Comparison of ENCODE assay signal across 8 cellular contexts in genomic region chr1:66924756-66925557, GRCh38. TPM values are rescaled to one million over a fixed set of nuclear protein-coding genes. Genes with fewer than 3 reads are reported as not detected.
DNase-seq lines count a peak whose midpoint lies in the region; ATAC-seq and TF ChIP-seq lines count a peak whose summit lies in the region.

Gene DNAI4, minus strand, starts transcription at chr1:66924856. Its CDS starts 25 bp downstream, at chr1:66924831.
Gene MIER1, plus strand, starts transcription at chr1:66924990. Its CDS starts 39 bp downstream, at chr1:66925029.

- peak within 1 kb of the TSS; percentile 73 to 98 (median 90) for H3K4me3 ChIP-seq in spleen

- DNase-seq in AG20443 (ENCODE audit: low spot score) (peak; percentile 99), NCI-H345 treated with DMSO at 0.1 percent for 48 hours (lab: John Stamatoyannopoulos, UW; ENCODE audit: unreplicated experiment) (peak; percentile 96), iris pigment epithelial cell (ENCODE audit: low read depth) (peak; percentile 98), spleen (peak; percentile 100)
- DNase-seq in activated CD4-positive, CD25-positive, alpha-beta regulatory T cell treated with anti-CD3 and anti-CD28 coated beads, Interleukin-2, amount 50 U/mL, for 16 hours (ENCODE audit: low read depth, low spot score) = peak; percentile 92
- DNase-seq in central memory CD8-positive, alpha-beta T cell (ENCODE audit: low spot score in 2 of 2) = peak; percentile 92 to 96

- intact Hi-C loops in spleen (cut with DNase I; ENCODE audit: low total_unique reads) = no loop called here

- H3K27ac ChIP-seq in spleen = peak within 1 kb of the TSS; percentile 79 to 96 (median 91)

- H3K36me3 Mint-ChIP-seq in central memory CD8-positive, alpha-beta T cell (ENCODE audit: insufficient read depth) = peaks cover 25% of the 10 kb centered on the region

- H3K9me3 Mint-ChIP-seq in central memory CD8-positive, alpha-beta T cell = no peaks in the 10 kb centered on the region

- H3K27ac Mint-ChIP-seq in central memory CD8-positive, alpha-beta T cell (ENCODE audit: low read depth) = peak within 1 kb of the TSS; percentile 96

- peaks cover 0 to 6% (median 0%) of the 10 kb centered on the region in 6 donors for H3K36me3 ChIP-seq in spleen

- peak within 1 kb of the TSS; percentile 93 for H3K4me3 Mint-ChIP-seq in central memory CD8-positive, alpha-beta T cell

- peaks cover 19 to 68% (median 51%) of the 10 kb centered on the region in 6 donors for H3K4me1 ChIP-seq in spleen

- no peaks in the 10 kb centered on the region for H3K27me3 Mint-ChIP-seq in central memory CD8-positive, alpha-beta T cell

- 0 to 1% (median 0%) methylated on average over 45 to 64 of the region's 64 CpGs for WGBS in spleen, 5 donors

- peak in 10 of 11 experiments; percentile 10 to 70 (median 52) for TF ChIP-seq CTCF in spleen (IDR thresholded peaks at IDR 0.05 in 8 of 11, conservative IDR thresholded peaks at IDR 0.05 in 3 of 11)

- ATAC-seq in GM19035 (IDR thresholded peaks at IDR 0.05; ENCODE audit: unreplicated experiment) (peak; percentile 93), HG03342 (IDR thresholded peaks at IDR 0.05; ENCODE audit: unreplicated experiment) (peak; percentile 92)
- peak; percentile 95 for ATAC-seq in central memory CD8-positive, alpha-beta T cell (replicated peaks; ENCODE audit: extremely low read depth, poor library complexity, severe bottlenecking)

- no peaks in the 10 kb centered on the region for H3K27me3 ChIP-seq in spleen (replicated peaks in 1 of 7)

- TF ChIP-seq POLR2A in spleen (IDR thresholded peaks at IDR 0.05) = peak in 2 of 3 donors; percentile 35 to 66

- peaks cover 46% of the 10 kb centered on the region for H3K4me1 Mint-ChIP-seq in central memory CD8-positive, alpha-beta T cell

- H3K9me3 ChIP-seq in spleen = no peaks in the 10 kb centered on the region

RNA-seq across cellular contexts. Expression of gene DNAI4, which starts in this region (rescaled TPM):
- total RNA-seq in spleen = 1 to 10 TPM; 2.3 to 8.1 (median 6.0) TPM
- polyA plus RNA-seq in spleen = 1 to 10 TPM in 1 of 3 donors, under 1 TPM in 2; 0.78 to 1.6 (median 0.99) TPM

RNA-seq across cellular contexts. Expression of gene MIER1, which starts in this region (rescaled TPM):
- total RNA-seq in spleen = 10 to 100 TPM; 42.2 to 55.8 (median 46.5) TPM
- 10 to 100 TPM; 10.3 to 15.7 (median 12.5) TPM for polyA plus RNA-seq in spleen

Comparison
In these comparisons a context has a peak if more than half of its experiments do, and no peak if none do; other contexts are left out.
1. Peak in every context shown above with its lines: DNase-seq, ATAC-seq, H3K4me3 ChIP-seq and H3K27ac ChIP-seq.